ENCODE assay signal across 24 cellular contexts in genomic region chr2:166042356-166042755, GRCh38.
"Had no signal": no experiment of that assay in that cellular context is flagged by ENCODE, and none has a peak within 500 bp of the region (broad histone marks: within the 10 kb centered on the region; RNA-seq: fewer than 3 reads in every experiment).

No MANE protein-coding gene starts in this region.

- H3K36me3 ChIP-seq: cardiac muscle cell, esophagus squamous epithelium, gastrocnemius medialis, neutrophil, ovary, prostate gland, thyroid gland, upper lobe of right lung had no signal

- H3K27me3 ChIP-seq: cardiac muscle cell, esophagus squamous epithelium, gastrocnemius medialis, neutrophil, ovary, thyroid gland, upper lobe of right lung had no signal

- ATAC-seq: activated T-cell treated with anti-CD3 and anti-CD28 coated beads, Interleukin-2, amount 50 U/mL, for 4 hours; gastrocnemius medialis; left ventricle myocardium superior; right cardiac atrium; stimulated activated naive CD8-positive, alpha-beta T cell treated with anti-CD3 and anti-CD28 coated beads, Interleukin-15, Interleukin-2, amounts not matched to agents 100 U/mL and 50 U/mL, for 24 hours; upper lobe of right lung had no signal

- H3K9me3 Mint-ChIP-seq: activated naive CD4-positive, alpha-beta T cell treated with anti-CD3 and anti-CD28 coated beads for 36 hours; activated naive CD8-positive, alpha-beta T cell treated with anti-CD3 and anti-CD28 coated beads, Interleukin-2, amount 10 ng/mL, durations not matched to agents 7 days and 5 days; activated T-cell treated with anti-CD3 and anti-CD28 coated beads, Interleukin-2, amount 50 U/mL, for 4 hours; dendritic cell treated with granulocyte-macrophage colony-stimulating factor and Interleukin-4, amounts not matched to agents 40 ng/mL and 50 ng/mL, for 4 days; nephron had no signal

- H3K27ac ChIP-seq: cardiac muscle cell, esophagus squamous epithelium, gastrocnemius medialis, neutrophil, ovary, prostate gland, thyroid gland, upper lobe of right lung had no signal

- DNase-seq: activated CD4-positive, alpha-beta T cell treated with anti-CD3 and anti-CD28 coated beads, Interleukin-2, amount 50 U/mL, for 4 hours; activated CD8-positive, alpha-beta memory T cell treated with anti-CD3 and anti-CD28 coated beads, Interleukin-2, amount 50 U/mL, for 48 hours; activated naive CD4-positive, alpha-beta T cell treated with anti-CD3 and anti-CD28 coated beads for 36 hours; activated naive CD8-positive, alpha-beta T cell treated with anti-CD3 and anti-CD28 coated beads, Interleukin-2, amount 10 ng/mL, durations not matched to agents 7 days and 5 days; activated T-cell treated with anti-CD3 and anti-CD28 coated beads, Interleukin-2, amount 50 U/mL, for 4 hours; amygdala; effector CD4-positive, alpha-beta T cell; esophagus squamous epithelium; gastrocnemius medialis; hippocampal formation; left ventricle myocardium superior; ovary; right cardiac atrium; stimulated activated CD4-positive, alpha-beta T cell treated with anti-CD3 and anti-CD28 coated beads, Interleukin-12 subunit alpha, Interleukin-12 subunit beta, amount 100 ng/mL, for 4 hours; stimulated activated CD4-positive, alpha-beta T cell treated with anti-CD3 and anti-CD28 coated beads, Interleukin-4, amount 100 ng/mL, for 4 hours; stimulated activated naive CD8-positive, alpha-beta T cell treated with anti-CD3 and anti-CD28 coated beads, Interleukin-15, Interleukin-2, amounts not matched to agents 100 U/mL and 50 U/mL, for 24 hours; T-helper 9 cell; thyroid gland; upper lobe of right lung had no signal

- H3K4me1 ChIP-seq: esophagus squamous epithelium, gastrocnemius medialis, prostate gland, thyroid gland, upper lobe of right lung had no signal

- H3K4me3 Mint-ChIP-seq: activated naive CD4-positive, alpha-beta T cell treated with anti-CD3 and anti-CD28 coated beads for 36 hours; activated naive CD8-positive, alpha-beta T cell treated with anti-CD3 and anti-CD28 coated beads, Interleukin-2, amount 10 ng/mL, durations not matched to agents 7 days and 5 days; activated T-cell treated with anti-CD3 and anti-CD28 coated beads, Interleukin-2, amount 50 U/mL, for 4 hours; dendritic cell treated with granulocyte-macrophage colony-stimulating factor and Interleukin-4, amounts not matched to agents 40 ng/mL and 50 ng/mL, for 4 days; nephron had no signal

- H3K27ac Mint-ChIP-seq: activated naive CD4-positive, alpha-beta T cell treated with anti-CD3 and anti-CD28 coated beads for 36 hours; activated naive CD8-positive, alpha-beta T cell treated with anti-CD3 and anti-CD28 coated beads, Interleukin-2, amount 10 ng/mL, durations not matched to agents 7 days and 5 days; dendritic cell treated with granulocyte-macrophage colony-stimulating factor and Interleukin-4, amounts not matched to agents 40 ng/mL and 50 ng/mL, for 4 days; nephron had no signal

- H3K4me1 Mint-ChIP-seq: activated naive CD8-positive, alpha-beta T cell treated with anti-CD3 and anti-CD28 coated beads, Interleukin-2, amount 10 ng/mL, durations not matched to agents 7 days and 5 days; nephron had no signal

- H3K36me3 Mint-ChIP-seq: activated naive CD8-positive, alpha-beta T cell treated with anti-CD3 and anti-CD28 coated beads, Interleukin-2, amount 10 ng/mL, durations not matched to agents 7 days and 5 days had no signal

- H3K27me3 Mint-ChIP-seq: dendritic cell treated with granulocyte-macrophage colony-stimulating factor and Interleukin-4, amounts not matched to agents 40 ng/mL and 50 ng/mL, for 4 days had no signal

- H3K9me3 ChIP-seq: esophagus squamous epithelium, gastrocnemius medialis, neutrophil, ovary, prostate gland, thyroid gland, upper lobe of right lung had no signal

- H3K4me3 ChIP-seq: cardiac muscle cell, esophagus squamous epithelium, gastrocnemius medialis, ovary, prostate gland, thyroid gland, upper lobe of right lung had no signal
